9 cellular contexts compared by ENCODE assay signal in the genomic region with DNA sequence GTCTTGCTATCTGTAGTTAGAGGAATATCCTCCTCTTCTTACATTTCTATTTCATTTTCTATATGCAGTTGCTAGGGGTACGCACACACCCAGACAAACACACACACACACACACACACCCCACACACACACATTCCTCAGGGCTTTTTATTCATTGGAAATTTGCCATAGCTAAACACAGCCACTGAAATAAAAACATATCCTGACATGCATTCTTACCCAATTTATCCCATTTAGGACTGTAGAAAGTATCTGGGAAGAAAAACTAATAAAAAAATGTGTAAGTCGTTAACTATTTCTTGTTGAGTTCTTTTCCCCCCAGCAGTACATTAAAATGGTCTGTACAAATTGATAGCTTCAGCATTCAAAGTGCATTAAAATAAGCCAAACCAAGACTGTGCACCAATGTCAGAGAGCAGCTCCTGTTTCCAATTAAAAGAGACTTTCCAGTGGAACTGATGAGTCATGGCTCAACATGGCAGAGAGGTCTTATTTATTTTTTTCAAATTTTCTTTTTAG.
A peak's percentile ranks its signal among the peaks of the same experiment; 100 is the strongest.
DNase-seq lines count a peak whose midpoint lies in the region; ATAC-seq, FAIRE-seq and TF ChIP-seq lines count a peak whose summit lies in the region.
"Had no signal": no experiment of that assay in that cellular context is flagged by ENCODE, and none has a peak within 500 bp of the region (broad histone marks: within the 10 kb centered on the region; RNA-seq: fewer than 3 reads in every experiment).

No MANE protein-coding gene starts in this region.

- WGBS in ovary, 3 donors: 12 to 19% (median 14%) methylated on average over 2 of the region's 2 CpGs

- no peaks in the 10 kb centered on the region for H3K4me1 ChIP-seq in endothelial cell of umbilical vein (ENCODE audit: control insufficient read depth, extremely low read depth, insufficient read depth, low read length)
- no peaks in the 10 kb centered on the region for H3K4me1 ChIP-seq in ovary (ENCODE audit: insufficient read depth)

- H4K20me1 ChIP-seq in endothelial cell of umbilical vein (replicated peaks; ENCODE audit: control insufficient read depth, extremely low read depth, insufficient read depth, low read length): no peaks in the 10 kb centered on the region

- no peaks in the 10 kb centered on the region for H3K9me1 ChIP-seq in endothelial cell of umbilical vein (replicated peaks; ENCODE audit: control insufficient read depth, extremely low read depth, insufficient read depth, low read length)

- H3K79me2 ChIP-seq in endothelial cell of umbilical vein (ENCODE audit: control insufficient read depth, insufficient read depth, low read length): no peaks in the 10 kb centered on the region

- no peak for TF ChIP-seq CTCF in AG09319 (IDR thresholded peaks at IDR 0.05; ENCODE audit: low read depth, low read length)
- no peak for TF ChIP-seq CTCF in endothelial cell of umbilical vein (IDR thresholded peaks at IDR 0.05; ENCODE audit: extremely low read depth in 1 of 2, insufficient read depth in 1 of 2, low read depth in 1 of 2, low read length in 2 of 2)
- no peak for TF ChIP-seq CTCF in osteocyte (IDR thresholded peaks at IDR 0.05)
- TF ChIP-seq CTCF in ovary (IDR thresholded peaks at IDR 0.05): no peak

- no peaks in the 10 kb centered on the region for H3K9me3 Mint-ChIP-seq in osteocyte (ENCODE audit: unreplicated experiment)

- ATAC-seq in HG02885 (IDR thresholded peaks at IDR 0.05; ENCODE audit: poor library complexity, unreplicated experiment): no peak
- ATAC-seq in GM21529 (IDR thresholded peaks at IDR 0.05; ENCODE audit: unreplicated experiment): no peak

- H2AFZ ChIP-seq in endothelial cell of umbilical vein (ENCODE audit: low read depth, low read length): no peak overlapping the region

- peaks cover 2% of the 10 kb centered on the region for H3K36me3 Mint-ChIP-seq in osteocyte (ENCODE audit: unreplicated experiment)
- H3K36me3 Mint-ChIP-seq: naive B cell had no signal

- H3K27me3 Mint-ChIP-seq in osteocyte (ENCODE audit: unreplicated experiment): no peaks in the 10 kb centered on the region
- H3K27me3 Mint-ChIP-seq: naive B cell had no signal

- H3K36me3 ChIP-seq in MG63 (no peaks in the 10 kb centered on the region), endothelial cell of umbilical vein (ENCODE audit: control insufficient read depth in 2 of 2, extremely low read depth in 1 of 2, insufficient read depth in 2 of 2, low read length in 2 of 2) (no peaks in the 10 kb centered on the region), ovary (no peaks in the 10 kb centered on the region)

- H3K27me3 ChIP-seq in MG63 (no peaks in the 10 kb centered on the region), endothelial cell of umbilical vein (ENCODE audit: control insufficient read depth in 2 of 2, insufficient read depth in 2 of 2, low read length in 2 of 2) (no peaks in the 10 kb centered on the region), ovary (no peaks in the 10 kb centered on the region)

- no TSS peak for BruUV-seq in endothelial cell of umbilical vein (replicated peaks; lab: Mats Ljungman, UMichigan)

- H3K4me1 Mint-ChIP-seq in osteocyte (ENCODE audit: unreplicated experiment): peaks cover 56% of the 10 kb centered on the region
- H3K4me1 Mint-ChIP-seq: naive B cell had no signal

- CTCF ChIA-PET in endothelial cell of umbilical vein (lab: Charles Lee): no interaction called here

- H3K9me3 ChIP-seq in MG63 (peaks cover 5% of the 10 kb centered on the region; the same call in 1 of the 2 replicates), endothelial cell of umbilical vein (replicated peaks; ENCODE audit: control insufficient read depth, insufficient read depth, low read length) (no peaks in the 10 kb centered on the region), ovary (no peaks in the 10 kb centered on the region)

- H3K4me3 Mint-ChIP-seq in osteocyte (ENCODE audit: unreplicated experiment): peak overlapping the region; percentile 3
- H3K4me3 Mint-ChIP-seq: naive B cell had no signal

- no peak for TF ChIP-seq EP300 in ovary (IDR thresholded peaks at IDR 0.05)

- H3K4me2 ChIP-seq in endothelial cell of umbilical vein (ENCODE audit: insufficient read depth, low read length): no peak overlapping the region

- dilution Hi-C loops in endothelial cell of umbilical vein (cut with MboI; ENCODE audit: extremely low pct_ligation_motif_present, low sequenced_read_pairs): no loop called here

- H3K4me3 ChIP-seq in MG63 (no peak overlapping the region), endothelial cell of umbilical vein (replicated peaks in 1 of 3; ENCODE audit: insufficient read depth in 1 of 3, low read depth in 1 of 3, low read length in 3 of 3) (no peak overlapping the region), ovary (no peak overlapping the region)

- H3K9ac ChIP-seq in endothelial cell of umbilical vein (replicated peaks; ENCODE audit: extremely low read depth, insufficient read depth, low read length): no peak overlapping the region

- no peak overlapping the region for H3K27ac ChIP-seq in endothelial cell of umbilical vein (ENCODE audit: insufficient read depth, low read depth, low read length)
- H3K27ac ChIP-seq in ovary: no peak overlapping the region

- H3K27ac Mint-ChIP-seq in osteocyte (ENCODE audit: unreplicated experiment): peak overlapping the region; percentile 98

- intact Hi-C loops in endothelial cell of umbilical vein (cut with micrococcal nuclease): no loop called here
- intact Hi-C loops in ovary (cut with DNase I): no loop called here

- POLR2A ChIA-PET in endothelial cell of umbilical vein (lab: Charles Lee): no interaction called here

- no peak for TF ChIP-seq POLR2A in endothelial cell of umbilical vein (IDR thresholded peaks at IDR 0.05; ENCODE audit: low read depth, low read length)
- TF ChIP-seq POLR2A in ovary (IDR thresholded peaks at IDR 0.05): no peak

- no peak for FAIRE-seq in endothelial cell of umbilical vein (lab: Jason Lieb, UNC)

- DNase-seq in AG09319 (ENCODE audit: extremely low read depth, low read depth) (peak; percentile 74), MG63 (peak; percentile 27), endothelial cell of umbilical vein (ENCODE audit: low read depth, low spot score) (peak; percentile 6), osteocyte (ENCODE audit: extremely low spot score, unreplicated experiment) (peak; percentile 91), ovary (no peak)
- DNase-seq in stimulated activated CD4-positive, alpha-beta T cell treated with anti-CD3 and anti-CD28 coated beads, Interleukin-1b, Interleukin-23, amount 100 ng/mL, for 48 hours: no peak
- DNase-seq: naive B cell had no signal

TF ChIP-seq in endothelial cell of umbilical vein, 7 proteins besides CTCF, POLR2A, EP300 and RAD21:
- TF ChIP-seq MYC (IDR thresholded peaks at IDR 0.05; ENCODE audit: low read depth, low read length) (no peak), GATA2 (IDR thresholded peaks at IDR 0.05; ENCODE audit: insufficient read depth, insufficient read length, low read depth, low read length) (no peak), FOS (IDR thresholded peaks at IDR 0.05; ENCODE audit: borderline replicate concordance, insufficient read depth, low read length) (no peak), POLR2AphosphoS5 (IDR thresholded peaks at IDR 0.05; ENCODE audit: insufficient read depth, low read depth, low read length) (no peak), JUN (IDR thresholded peaks at IDR 0.05; ENCODE audit: borderline replicate concordance, insufficient read depth, insufficient read length, low read depth) (no peak), EZH2 (IDR thresholded peaks at IDR 0.05; ENCODE audit: borderline replicate concordance, low read depth, low read length, severe bottlenecking) (no peak)
- TF ChIP-seq, protein P1, sequence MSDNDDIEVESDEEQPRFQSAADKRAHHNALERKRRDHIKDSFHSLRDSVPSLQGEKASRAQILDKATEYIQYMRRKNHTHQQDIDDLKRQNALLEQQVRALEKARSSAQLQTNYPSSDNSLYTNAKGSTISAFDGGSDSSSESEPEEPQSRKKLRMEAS (IDR thresholded peaks at IDR 0.05; ENCODE audit: insufficient read depth, insufficient read length): no peak

Comparison
In these comparisons a context has a peak if more than half of its experiments do, and no peak if none do; other contexts are left out.
1. DNase-seq: peak in AG09319 (single experiment), MG63 (single experiment), endothelial cell of umbilical vein (single experiment) and osteocyte (single experiment); none in ovary (0 of 5) and stimulated activated CD4-positive, alpha-beta T cell treated with anti-CD3 and anti-CD28 coated beads, Interleukin-1b, Interleukin-23, amount 100 ng/mL, for 48 hours (single experiment).